ENCODE assay signal across 1 cellular context in genomic region chr11:95089620-95090542, GRCh38.
TF ChIP-seq lines count a peak whose summit lies in the region.

TSS of gene ENDOD1 (plus strand) at chr11:95089846. CDS start at chr11:95089928, 82 bp downstream.

TF ChIP-seq in HepG2, 621 proteins besides CTCF, POLR2A, EP300 and RAD21 (continued from another document):
- TF ChIP-seq PHF20 (CRISPR knock-in tag; IDR thresholded peaks at IDR 0.05) = no peak
- peak; percentile 53; the same call in 1 of the 2 replicates for TF ChIP-seq ZSCAN25 (CRISPR knock-in tag; IDR thresholded peaks at IDR 0.05)
- TF ChIP-seq KMT2B (CRISPR knock-in tag; IDR thresholded peaks at IDR 0.05) = no peak
- no peak for TF ChIP-seq DZIP1 (CRISPR knock-in tag; IDR thresholded peaks at IDR 0.05)
- TF ChIP-seq ETV6 (CRISPR knock-in tag; conservative IDR thresholded peaks at IDR 0.05) = no peak
- TF ChIP-seq ZNF292 (CRISPR knock-in tag; IDR thresholded peaks at IDR 0.05; ENCODE audit: borderline replicate concordance, low read depth) = no peak
- 0 out of 2 replicates have a peak, but pooled peaks have one; percentile 35 for TF ChIP-seq ZBTB3 (CRISPR knock-in tag; IDR thresholded peaks at IDR 0.05; ENCODE audit: borderline replicate concordance, low read depth)
- TF ChIP-seq ZMAT3 (CRISPR knock-in tag; conservative IDR thresholded peaks at IDR 0.05) = no peak
- 0 out of 2 replicates have a peak, but pooled peaks have one; percentile 22 for TF ChIP-seq ZSCAN31 (CRISPR knock-in tag; IDR thresholded peaks at IDR 0.05; ENCODE audit: low read depth)
- TF ChIP-seq CENPT (CRISPR knock-in tag; IDR thresholded peaks at IDR 0.05; ENCODE audit: low read depth) = no peak
- no peak for TF ChIP-seq RBM22 (optimal IDR thresholded peaks at IDR 0.05; ENCODE audit: low read length)
- TF ChIP-seq HNF4A (CRISPR knock-in tag; IDR thresholded peaks at IDR 0.05) = no peak
- no peak for TF ChIP-seq TGIF2 (CRISPR knock-in tag; IDR thresholded peaks at IDR 0.05)
- no peak for TF ChIP-seq ZNF446 (CRISPR knock-in tag; IDR thresholded peaks at IDR 0.05)
- TF ChIP-seq ZNF224 (CRISPR knock-in tag; IDR thresholded peaks at IDR 0.05) = no peak
- TF ChIP-seq RERE (CRISPR knock-in tag; IDR thresholded peaks at IDR 0.05; ENCODE audit: low read depth) = no peak
- no peak for TF ChIP-seq NFIB (CRISPR knock-in tag; IDR thresholded peaks at IDR 0.05; ENCODE audit: borderline replicate concordance)
- TF ChIP-seq STAT5B (CRISPR knock-in tag; IDR thresholded peaks at IDR 0.05) = no peak
- 0 out of 2 replicates have a peak, but pooled peaks have one; percentile 29 for TF ChIP-seq KDM2A (CRISPR knock-in tag; IDR thresholded peaks at IDR 0.05; ENCODE audit: borderline replicate concordance, low read depth)
- no peak for TF ChIP-seq GRHL1 (CRISPR knock-in tag; conservative IDR thresholded peaks at IDR 0.05)
- no peak for TF ChIP-seq ZNF124 (CRISPR knock-in tag; IDR thresholded peaks at IDR 0.05)
- no peak for TF ChIP-seq IRX3 (CRISPR knock-in tag; IDR thresholded peaks at IDR 0.05; ENCODE audit: borderline replicate concordance, low read depth)
- TF ChIP-seq CBX2 (IDR thresholded peaks at IDR 0.05; ENCODE audit: low read depth, low read length) = no peak
- TF ChIP-seq CBX2 (CRISPR knock-in tag; IDR thresholded peaks at IDR 0.05; ENCODE audit: low read depth) = no peak
- TF ChIP-seq ARID3A (IDR thresholded peaks at IDR 0.05; ENCODE audit: low read depth, low read length) = no peak
- no peak; the same call in 1 of the 2 replicates for TF ChIP-seq ARNT2 (CRISPR knock-in tag; IDR thresholded peaks at IDR 0.05; ENCODE audit: low read depth)
- no peak for TF ChIP-seq ZNF614 (CRISPR knock-in tag; IDR thresholded peaks at IDR 0.05; ENCODE audit: borderline replicate concordance)
- TF ChIP-seq SIN3A (IDR thresholded peaks at IDR 0.05; ENCODE audit: borderline replicate concordance, low read depth, low read length) = 0 out of 2 replicates have a peak, but pooled peaks have one; percentile 7
- TF ChIP-seq CENPBD1 (CRISPR knock-in tag; IDR thresholded peaks at IDR 0.05; ENCODE audit: borderline replicate concordance, low read depth) = no peak
- TF ChIP-seq ZBTB25 (CRISPR knock-in tag; IDR thresholded peaks at IDR 0.05) = no peak
- TF ChIP-seq ZNF562 (CRISPR knock-in tag; IDR thresholded peaks at IDR 0.05; ENCODE audit: borderline replicate concordance) = no peak
- TF ChIP-seq SSRP1 (CRISPR knock-in tag; IDR thresholded peaks at IDR 0.05) = no peak
- TF ChIP-seq SKI (IDR thresholded peaks at IDR 0.05; ENCODE audit: partially characterized antibody) = no peak
- TF ChIP-seq ATAD3A (CRISPR knock-in tag; IDR thresholded peaks at IDR 0.05) = no peak
- TF ChIP-seq ZBTB38 (CRISPR knock-in tag; IDR thresholded peaks at IDR 0.05) = peak; percentile 26; the same call in 1 of the 2 replicates
TF ChIP-seq in HepG2: peak in this region for 79.
